In genomic region chr2:236341721-236342120, GRCh38 we compare ENCODE assay signal across 14 cellular contexts.
"Had no signal": no experiment of that assay in that cellular context is flagged by ENCODE, and none has a peak within 500 bp of the region (broad histone marks: within the 10 kb centered on the region; RNA-seq: fewer than 3 reads in every experiment).

No MANE protein-coding gene starts in this region.

- H3K27ac ChIP-seq: tibial artery had no signal

- DNase-seq: activated CD4-positive, alpha-beta T cell treated with anti-CD3 and anti-CD28 coated beads, Interleukin-2, amount 50 U/mL, for 1 hour; activated CD4-positive, CD25-positive, alpha-beta regulatory T cell; activated CD8-positive, alpha-beta memory T cell treated with anti-CD3 and anti-CD28 coated beads for 24 hours; activated naive CD4-positive, alpha-beta T cell treated with Interleukin-2 at 50 U/mL for 16 hours; aorta; cerebellar nuclear complex; kidney glomerular epithelial cell; nephron progenitor cell; stimulated activated CD4-positive, alpha-beta T cell treated with anti-CD3 and anti-CD28 coated beads, Interleukin-12 subunit alpha, Interleukin-12 subunit beta, amount 100 ng/mL, for 4 hours; stimulated activated CD4-positive, alpha-beta T cell treated with anti-CD3 and anti-CD28 coated beads, Interleukin-2, amount 100 ng/mL, for 24 hours; tibial artery had no signal

- H3K9me3 Mint-ChIP-seq: dendritic cell treated with granulocyte-macrophage colony-stimulating factor and Interleukin-4, amounts not matched to agents 40 ng/mL and 50 ng/mL, for 4 days; stimulated activated memory B cell treated with anti-CD40 and anti-IgM and Interleukin-4, amounts not matched to agents 10 μg/mL and 1 μg/mL and 100 μg/mL, for 72 hours; T-helper 2 cell treated with Interferon-gamma antibody and Interleukin-4, amounts not matched to agents 5 μg/mL and 100 μg/mL, for 36 hours had no signal

- H3K9me3 ChIP-seq: tibial artery had no signal

- H3K4me3 Mint-ChIP-seq: dendritic cell treated with granulocyte-macrophage colony-stimulating factor and Interleukin-4, amounts not matched to agents 40 ng/mL and 50 ng/mL, for 4 days; nephron progenitor cell; stimulated activated memory B cell treated with anti-CD40 and anti-IgM and Interleukin-4, amounts not matched to agents 10 μg/mL and 1 μg/mL and 100 μg/mL, for 72 hours; T-helper 2 cell treated with Interferon-gamma antibody and Interleukin-4, amounts not matched to agents 5 μg/mL and 100 μg/mL, for 36 hours had no signal

- H3K27ac Mint-ChIP-seq: dendritic cell treated with granulocyte-macrophage colony-stimulating factor and Interleukin-4, amounts not matched to agents 40 ng/mL and 50 ng/mL, for 4 days; nephron progenitor cell; stimulated activated memory B cell treated with anti-CD40 and anti-IgM and Interleukin-4, amounts not matched to agents 10 μg/mL and 1 μg/mL and 100 μg/mL, for 72 hours; T-helper 2 cell treated with Interferon-gamma antibody and Interleukin-4, amounts not matched to agents 5 μg/mL and 100 μg/mL, for 36 hours had no signal

- H3K36me3 ChIP-seq: tibial artery had no signal

- H3K27me3 ChIP-seq: tibial artery had no signal

- H3K36me3 Mint-ChIP-seq: stimulated activated memory B cell treated with anti-CD40 and anti-IgM and Interleukin-4, amounts not matched to agents 10 μg/mL and 1 μg/mL and 100 μg/mL, for 72 hours had no signal

- ATAC-seq: stimulated activated memory B cell treated with anti-CD40 and anti-IgM and Interleukin-4, amounts not matched to agents 10 μg/mL and 1 μg/mL and 100 μg/mL, for 72 hours had no signal

- H3K4me3 ChIP-seq: tibial artery had no signal
